8 cellular contexts compared by ENCODE assay signal in genomic region chr17:11176549-11176948, GRCh38.
"Had no signal": no experiment of that assay in that cellular context is flagged by ENCODE, and none has a peak within 500 bp of the region (broad histone marks: within the 10 kb centered on the region; RNA-seq: fewer than 3 reads in every experiment).

No MANE protein-coding gene starts in this region.

- ATAC-seq: HCT116, HepG2 had no signal

- H3K4me3 ChIP-seq: GM23248, HAP-1 had no signal

- DNase-seq: GM23248, GOT3, H7, HFFc6 had no signal

- H3K4me1 ChIP-seq: HAP-1 had no signal

- H3K9me3 ChIP-seq: HAP-1 had no signal

- H3K27ac ChIP-seq: GM23248, HL-60 had no signal

- H3K36me3 ChIP-seq: HAP-1 had no signal
